ENCODE assay signal across 2 cellular contexts in the genomic region with DNA sequence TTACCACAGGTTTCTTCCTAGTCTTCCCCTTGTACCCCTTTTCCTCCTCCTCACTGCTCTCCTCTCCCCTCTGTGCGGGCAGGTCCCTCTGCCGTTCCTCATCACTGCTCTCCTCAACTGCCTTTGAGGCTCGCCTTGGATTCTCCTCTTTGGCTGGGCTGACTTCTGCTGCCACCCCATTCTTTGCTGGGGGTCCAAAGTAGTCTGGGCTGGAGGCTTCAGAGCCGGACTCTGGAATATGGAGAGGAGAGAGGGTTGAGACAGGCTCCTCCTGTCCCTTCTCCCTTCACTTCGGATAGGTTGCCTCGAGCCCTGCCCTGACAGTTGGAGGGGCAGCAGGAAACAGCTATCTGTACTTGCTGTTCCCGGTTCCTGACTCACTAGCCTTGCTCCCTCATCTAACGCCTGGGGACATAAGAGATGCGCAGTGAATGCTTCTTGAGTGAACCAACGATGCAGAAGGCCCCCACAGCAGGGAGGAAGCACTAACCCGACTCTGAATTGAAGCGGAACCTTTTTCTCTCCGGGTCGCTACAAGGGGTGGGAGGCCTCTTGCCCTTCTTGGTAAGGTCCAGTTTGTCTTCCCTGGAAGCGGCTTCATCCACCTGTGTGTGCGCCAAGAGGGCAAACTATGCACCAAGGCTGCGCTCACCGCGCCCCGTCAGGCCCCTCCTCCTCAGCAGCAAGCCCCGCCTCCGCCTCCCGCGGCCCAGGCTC.
TF ChIP-seq lines count a peak whose summit lies in the region.

No MANE protein-coding gene starts in this region.

TF ChIP-seq in HEK293T, 16 proteins besides CTCF, POLR2A, EP300 and RAD21:
- TF ChIP-seq HDGF (IDR thresholded peaks at IDR 0.05; ENCODE audit: borderline replicate concordance) (0 out of 2 replicates have a peak, but pooled peaks have one; percentile 33), ELF4 (IDR thresholded peaks at IDR 0.05) (no peak), SP1 (IDR thresholded peaks at IDR 0.05) (no peak)

TF ChIP-seq in K562, 482 proteins besides CTCF, POLR2A, EP300 and RAD21:
- TF ChIP-seq ARID2 (IDR thresholded peaks at IDR 0.05) (no peak), DDX20 (tag; IDR thresholded peaks at IDR 0.05; ENCODE audit: low read depth) (no peak), POLR2B (IDR thresholded peaks at IDR 0.05; ENCODE audit: low read depth, partially characterized antibody) (no peak), KDM2B (CRISPR knock-in tag; IDR thresholded peaks at IDR 0.05) (peak; percentile 29; the same call in 1 of the 2 replicates), HNRNPLL (IDR thresholded peaks at IDR 0.05; ENCODE audit: low read depth, low read length, poor library complexity, severe bottlenecking) (peak; percentile 97), ZNF316 (IDR thresholded peaks at IDR 0.05) (0 out of 2 replicates have a peak, but pooled peaks have one; percentile 3), POLR2AphosphoS2 (IDR thresholded peaks at IDR 0.05; ENCODE audit: low read length) (0 out of 2 replicates have a peak, but pooled peaks have one; percentile 32), E2F1 (CRISPR knock-in tag; IDR thresholded peaks at IDR 0.05) (no peak), CTBP1 (IDR thresholded peaks at IDR 0.05; ENCODE audit: borderline replicate concordance) (peak; percentile 44; the same call in 1 of the 2 replicates), BHLHE40 (IDR thresholded peaks at IDR 0.05; ENCODE audit: low read length) (0 out of 2 replicates have a peak, but pooled peaks have one; percentile 10), RBM34 (IDR thresholded peaks at IDR 0.05; ENCODE audit: borderline replicate concordance, insufficient read depth, low read length) (no peak), ZNF347 (CRISPR knock-in tag; IDR thresholded peaks at IDR 0.05; ENCODE audit: low read depth) (no peak), ZNF165 (CRISPR knock-in tag; IDR thresholded peaks at IDR 0.05; ENCODE audit: borderline replicate concordance) (no peak), ETV5 (CRISPR knock-in tag; IDR thresholded peaks at IDR 0.05; ENCODE audit: low read depth) (peak; percentile 4; the same call in 1 of the 2 replicates), ZNF24 (IDR thresholded peaks at IDR 0.05) (no peak), RUNX1 (IDR thresholded peaks at IDR 0.05; ENCODE audit: low read depth) (0 out of 2 replicates have a peak, but pooled peaks have one; percentile 12), PTRF (tag; IDR thresholded peaks at IDR 0.05) (no peak), PHF21A (IDR thresholded peaks at IDR 0.05; ENCODE audit: borderline replicate concordance, low read depth) (no peak), NR3C1 (CRISPR knock-in tag; IDR thresholded peaks at IDR 0.05) (0 out of 2 replicates have a peak, but pooled peaks have one; percentile 46), MXI1 (IDR thresholded peaks at IDR 0.05; ENCODE audit: low read depth, low read length) (no peak)
- TF ChIP-seq, protein P1, sequence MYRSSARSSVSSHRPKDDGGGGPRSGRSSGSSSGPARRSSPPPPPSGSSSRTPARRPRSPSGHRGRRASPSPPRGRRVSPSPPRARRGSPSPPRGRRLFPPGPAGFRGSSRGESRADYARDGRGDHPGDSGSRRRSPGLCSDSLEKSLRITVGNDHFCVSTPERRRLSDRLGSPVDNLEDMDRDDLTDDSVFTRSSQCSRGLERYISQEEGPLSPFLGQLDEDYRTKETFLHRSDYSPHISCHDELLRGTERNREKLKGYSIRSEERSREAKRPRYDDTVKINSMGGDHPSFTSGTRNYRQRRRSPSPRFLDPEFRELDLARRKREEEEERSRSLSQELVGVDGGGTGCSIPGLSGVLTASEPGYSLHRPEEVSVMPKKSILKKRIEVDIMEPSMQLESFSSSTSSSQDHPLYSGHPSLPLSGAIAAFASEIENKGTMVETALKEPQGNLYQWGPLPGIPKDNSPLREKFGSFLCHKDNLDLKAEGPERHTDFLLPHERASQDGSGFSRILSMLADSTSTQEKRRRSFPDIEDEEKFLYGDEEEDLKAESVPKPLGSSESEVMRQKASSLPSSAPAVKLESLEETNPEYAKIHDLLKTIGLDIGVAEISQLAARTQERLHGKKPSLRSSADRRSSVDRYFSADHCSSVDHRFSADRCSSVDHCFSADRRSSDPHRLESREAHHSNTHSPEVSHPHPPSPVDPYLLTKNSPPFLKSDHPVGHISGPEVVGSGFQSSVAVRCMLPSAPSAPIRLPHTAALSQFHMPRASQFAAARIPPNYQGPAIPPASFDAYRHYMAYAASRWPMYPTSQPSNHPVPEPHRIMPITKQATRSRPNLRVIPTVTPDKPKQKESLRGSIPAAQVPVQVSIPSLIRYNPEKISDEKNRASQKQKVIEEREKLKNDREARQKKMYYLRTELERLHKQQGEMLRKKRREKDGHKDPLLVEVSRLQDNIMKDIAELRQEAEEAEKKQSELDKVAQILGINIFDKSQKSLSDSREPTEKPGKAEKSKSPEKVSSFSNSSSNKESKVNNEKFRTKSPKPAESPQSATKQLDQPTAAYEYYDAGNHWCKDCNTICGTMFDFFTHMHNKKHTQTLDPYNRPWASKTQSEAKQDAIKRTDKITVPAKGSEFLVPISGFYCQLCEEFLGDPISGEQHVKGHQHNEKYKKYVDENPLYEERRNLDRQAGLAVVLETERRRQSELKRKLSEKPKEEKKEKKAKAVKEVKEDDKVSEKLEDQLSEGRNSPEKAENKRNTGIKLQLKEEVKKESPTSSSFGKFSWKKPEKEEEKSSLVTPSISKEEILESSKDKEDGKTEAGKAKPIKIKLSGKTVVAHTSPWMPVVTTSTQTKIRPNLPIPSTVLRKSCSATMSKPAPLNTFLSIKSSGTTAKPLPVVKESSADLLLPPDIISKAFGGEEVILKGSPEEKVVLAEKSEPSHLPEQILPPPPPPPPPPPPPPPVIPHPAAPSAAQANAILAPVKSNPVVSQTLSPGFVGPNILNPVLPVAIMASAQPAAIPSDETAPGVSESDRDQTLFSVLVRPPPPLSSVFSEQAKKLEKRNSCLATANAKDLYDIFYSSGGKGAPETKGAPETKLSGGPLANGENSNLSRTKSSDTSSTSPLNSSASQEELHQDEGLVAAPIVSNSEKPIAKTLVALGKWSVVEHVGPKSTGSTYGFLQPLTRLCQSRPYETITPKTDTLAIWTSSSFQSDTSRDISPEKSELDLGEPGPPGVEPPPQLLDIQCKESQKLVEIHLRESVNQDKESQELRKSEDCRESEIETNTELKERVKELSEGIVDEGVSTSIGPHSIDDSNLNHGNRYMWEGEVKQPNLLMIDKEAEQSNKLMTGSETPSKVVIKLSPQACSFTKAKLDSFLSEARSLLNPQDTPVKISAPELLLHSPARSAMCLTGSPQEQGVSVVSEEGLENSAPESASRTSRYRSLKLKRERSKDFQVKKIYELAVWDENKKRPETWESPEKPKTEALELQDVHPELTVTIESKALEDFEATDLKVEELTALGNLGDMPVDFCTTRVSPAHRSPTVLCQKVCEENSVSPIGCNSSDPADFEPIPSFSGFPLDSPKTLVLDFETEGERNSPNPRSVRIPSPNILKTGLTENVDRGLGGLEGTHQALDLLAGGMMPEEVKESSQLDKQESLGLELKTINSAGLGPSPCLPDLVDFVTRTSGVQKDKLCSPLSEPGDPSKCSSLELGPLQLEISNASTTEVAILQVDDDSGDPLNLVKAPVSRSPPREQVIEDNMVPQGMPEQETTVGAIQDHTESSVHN (IDR thresholded peaks at IDR 0.05; ENCODE audit: borderline replicate concordance in 1 of 2, low read depth in 1 of 2), result no peak
- TF ChIP-seq, protein P2, sequence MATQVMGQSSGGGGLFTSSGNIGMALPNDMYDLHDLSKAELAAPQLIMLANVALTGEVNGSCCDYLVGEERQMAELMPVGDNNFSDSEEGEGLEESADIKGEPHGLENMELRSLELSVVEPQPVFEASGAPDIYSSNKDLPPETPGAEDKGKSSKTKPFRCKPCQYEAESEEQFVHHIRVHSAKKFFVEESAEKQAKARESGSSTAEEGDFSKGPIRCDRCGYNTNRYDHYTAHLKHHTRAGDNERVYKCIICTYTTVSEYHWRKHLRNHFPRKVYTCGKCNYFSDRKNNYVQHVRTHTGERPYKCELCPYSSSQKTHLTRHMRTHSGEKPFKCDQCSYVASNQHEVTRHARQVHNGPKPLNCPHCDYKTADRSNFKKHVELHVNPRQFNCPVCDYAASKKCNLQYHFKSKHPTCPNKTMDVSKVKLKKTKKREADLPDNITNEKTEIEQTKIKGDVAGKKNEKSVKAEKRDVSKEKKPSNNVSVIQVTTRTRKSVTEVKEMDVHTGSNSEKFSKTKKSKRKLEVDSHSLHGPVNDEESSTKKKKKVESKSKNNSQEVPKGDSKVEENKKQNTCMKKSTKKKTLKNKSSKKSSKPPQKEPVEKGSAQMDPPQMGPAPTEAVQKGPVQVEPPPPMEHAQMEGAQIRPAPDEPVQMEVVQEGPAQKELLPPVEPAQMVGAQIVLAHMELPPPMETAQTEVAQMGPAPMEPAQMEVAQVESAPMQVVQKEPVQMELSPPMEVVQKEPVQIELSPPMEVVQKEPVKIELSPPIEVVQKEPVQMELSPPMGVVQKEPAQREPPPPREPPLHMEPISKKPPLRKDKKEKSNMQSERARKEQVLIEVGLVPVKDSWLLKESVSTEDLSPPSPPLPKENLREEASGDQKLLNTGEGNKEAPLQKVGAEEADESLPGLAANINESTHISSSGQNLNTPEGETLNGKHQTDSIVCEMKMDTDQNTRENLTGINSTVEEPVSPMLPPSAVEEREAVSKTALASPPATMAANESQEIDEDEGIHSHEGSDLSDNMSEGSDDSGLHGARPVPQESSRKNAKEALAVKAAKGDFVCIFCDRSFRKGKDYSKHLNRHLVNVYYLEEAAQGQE (CRISPR knock-in tag; IDR thresholded peaks at IDR 0.05; ENCODE audit: low read depth), result no peak
TF ChIP-seq in K562: peak in this region for 9.
